Comparison of ENCODE assay signal across 13 cellular contexts in genomic region chr15:73375755-73376305, GRCh38. TPM values are rescaled to one million over a fixed set of nuclear protein-coding genes. Genes with fewer than 3 reads are reported as not detected.
A peak's percentile ranks its signal among the peaks of the same experiment; 100 is the strongest.
DNase-seq lines count a peak whose midpoint lies in the region; ATAC-seq and TF ChIP-seq lines count a peak whose summit lies in the region.
"Had no signal": no experiment of that assay in that cellular context is flagged by ENCODE, and none has a peak within 500 bp of the region (broad histone marks: within the 10 kb centered on the region; RNA-seq: fewer than 3 reads in every experiment).

No MANE protein-coding gene starts in this region.

- ATAC-seq in heart left ventricle (peak in 3 of 4 donors; percentile 45 to 60 (median 54)), upper lobe of right lung (no peak), GM19324 (IDR thresholded peaks at IDR 0.05; ENCODE audit: low FRiP score, unreplicated experiment) (no peak)
- ATAC-seq in CD8-positive, alpha-beta T cell = no peak
- ATAC-seq: stimulated activated effector memory CD8-positive, alpha-beta T cell treated with anti-CD3 and anti-CD28 coated beads, Interleukin-12 subunit alpha, Interleukin-12 subunit beta, amount 100 ng/mL, for 72 hours had no signal

- H3K27me3 ChIP-seq in heart left ventricle (peaks cover 0 to 19% (median 0%) of the 10 kb centered on the region in 9 donors), upper lobe of right lung (peaks cover 24% of the 10 kb centered on the region)
- H3K27me3 ChIP-seq in CD8-positive, alpha-beta T cell (ENCODE audit: insufficient read depth, low read length) = no peaks in the 10 kb centered on the region

- H3K36me3 ChIP-seq in heart left ventricle (no peaks in the 10 kb centered on the region), upper lobe of right lung (no peaks in the 10 kb centered on the region)
- no peaks in the 10 kb centered on the region for H3K36me3 ChIP-seq in CD8-positive, alpha-beta T cell (ENCODE audit: insufficient read depth, low read length)

- no peak overlapping the region for H3K4me3 ChIP-seq in heart left ventricle
- no peak overlapping the region for H3K4me3 ChIP-seq in upper lobe of right lung
- no peak overlapping the region for H3K4me3 ChIP-seq in CD8-positive, alpha-beta T cell (ENCODE audit: low read depth, low read length)

- H3K36me3 Mint-ChIP-seq in CD8-positive, alpha-beta T cell = no peaks in the 10 kb centered on the region
- H3K36me3 Mint-ChIP-seq: immature natural killer cell; stimulated activated effector memory CD8-positive, alpha-beta T cell treated with anti-CD3 and anti-CD28 coated beads, Interleukin-12 subunit alpha, Interleukin-12 subunit beta, amount 100 ng/mL, for 72 hours had no signal

- H3K9me3 ChIP-seq in heart left ventricle (peaks cover 0 to 7% (median 0%) of the 10 kb centered on the region in 12 donors), upper lobe of right lung (no peaks in the 10 kb centered on the region)
- no peaks in the 10 kb centered on the region for H3K9me3 ChIP-seq in CD8-positive, alpha-beta T cell (ENCODE audit: low read length)

- no peak overlapping the region for H3K4me3 Mint-ChIP-seq in CD8-positive, alpha-beta T cell
- H3K4me3 Mint-ChIP-seq: immature natural killer cell; stimulated activated effector memory CD8-positive, alpha-beta T cell treated with anti-CD3 and anti-CD28 coated beads, Interleukin-12 subunit alpha, Interleukin-12 subunit beta, amount 100 ng/mL, for 72 hours had no signal

- no peak overlapping the region for H3K27ac Mint-ChIP-seq in CD8-positive, alpha-beta T cell
- H3K27ac Mint-ChIP-seq: stimulated activated effector memory CD8-positive, alpha-beta T cell treated with anti-CD3 and anti-CD28 coated beads, Interleukin-12 subunit alpha, Interleukin-12 subunit beta, amount 100 ng/mL, for 72 hours had no signal

- H3K4me1 Mint-ChIP-seq in CD8-positive, alpha-beta T cell (ENCODE audit: low read depth) = no peaks in the 10 kb centered on the region
- H3K4me1 Mint-ChIP-seq: immature natural killer cell; stimulated activated effector memory CD8-positive, alpha-beta T cell treated with anti-CD3 and anti-CD28 coated beads, Interleukin-12 subunit alpha, Interleukin-12 subunit beta, amount 100 ng/mL, for 72 hours had no signal

- intact Hi-C loops in heart left ventricle (cut with DNase I) = loop anchor here in 2 of 10 donors (2.0 to 10.0 kb wide), 2 partner anchors 139 to 141 kb away; no protein-coding TSS in a partner anchor
- intact Hi-C loops in upper lobe of right lung (cut with DNase I) = no loop called here
- intact Hi-C loops in CD8-positive, alpha-beta T cell (cut with DNase I, micrococcal nuclease) = no loop called here

- no peak for TF ChIP-seq POLR2A in heart left ventricle (IDR thresholded peaks at IDR 0.05)

- 37 to 60% (median 50%) methylated on average over 6 of the region's 6 CpGs for WGBS in heart left ventricle, 4 donors

- POLR2A ChIA-PET in CD8-positive, alpha-beta T cell (lab: Charles Lee) = no interaction called here

- peak; percentile 49 for DNase-seq in DMS153 (lab: John Stamatoyannopoulos, UW)
- peak; percentile 87 to 97 (median 95) for DNase-seq in NCI-H1417 (lab: John Stamatoyannopoulos, UW)
- peak; percentile 83 for DNase-seq in NCI-H510A (lab: John Stamatoyannopoulos, UW)
- peak in 4 of 5 donors; percentile 38 to 81 (median 58) for DNase-seq in heart left ventricle
- no peak for DNase-seq in SIG-M5 treated with dmso at 0.1 percent for 504 hours (lab: John Stamatoyannopoulos, UW; ENCODE audit: unreplicated experiment)
- DNase-seq in upper lobe of right lung = no peak
- DNase-seq in CD8-positive, alpha-beta T cell = no peak
- DNase-seq: activated CD4-positive, alpha-beta T cell treated with anti-CD3 and anti-CD28 coated beads for 1 hour; activated T-cell treated with anti-CD3 and anti-CD28 coated beads, Interleukin-2, amount 50 U/mL, for 48 hours; anterior cingulate cortex; immature natural killer cell had no signal

- H3K4me1 ChIP-seq in heart left ventricle = peaks cover 0 to 23% (median 6%) of the 10 kb centered on the region in 12 donors
- no peaks in the 10 kb centered on the region for H3K4me1 ChIP-seq in upper lobe of right lung
- no peaks in the 10 kb centered on the region for H3K4me1 ChIP-seq in CD8-positive, alpha-beta T cell (ENCODE audit: insufficient read depth, low read length)

- TF ChIP-seq CTCF in heart left ventricle (IDR thresholded peaks at IDR 0.05) = no peak
- no peak for TF ChIP-seq CTCF in upper lobe of right lung (IDR thresholded peaks at IDR 0.05)
- no peak for TF ChIP-seq CTCF in CD8-positive, alpha-beta T cell (IDR thresholded peaks at IDR 0.05)

- peaks cover 29% of the 10 kb centered on the region for H3K27me3 Mint-ChIP-seq in CD8-positive, alpha-beta T cell (ENCODE audit: low read depth)

- peak overlapping the region in 9 of 12 donors; percentile 39 to 77 (median 68) for H3K27ac ChIP-seq in heart left ventricle
- no peak overlapping the region for H3K27ac ChIP-seq in upper lobe of right lung
- H3K27ac ChIP-seq in CD8-positive, alpha-beta T cell (ENCODE audit: low read depth, low read length) = no peak overlapping the region

- CTCF ChIA-PET in CD8-positive, alpha-beta T cell (lab: Charles Lee) = no interaction called here

- H3K9me3 Mint-ChIP-seq in CD8-positive, alpha-beta T cell = peaks cover 5% of the 10 kb centered on the region

RNA-seq across cellular contexts. Expression of gene HCN4, which starts 7.1 kb away (rescaled TPM):
- total RNA-seq in heart left ventricle (10 to 100 TPM in 4 of 9 donors, 1 to 10 TPM in 5; 6.0 to 23.0 (median 9.7) TPM), upper lobe of right lung (0.06 TPM)
- 1 to 10 TPM; 5.1 to 8.3 TPM for polyA plus RNA-seq in heart left ventricle
- total RNA-seq in CD8-positive, alpha-beta T cell = not detected
- polyA plus RNA-seq: immature natural killer cell had no signal

Comparison
In these comparisons a context has a peak if more than half of its experiments do, and no peak if none do; other contexts are left out.
1. DNase-seq: peak in DMS153 (single experiment), NCI-H1417 (3 of 3), NCI-H510A (single experiment) and heart left ventricle (4 of 5); none in SIG-M5 treated with dmso at 0.1 percent for 504 hours (single experiment), upper lobe of right lung (single experiment) and CD8-positive, alpha-beta T cell (0 of 7).
2. ATAC-seq: peak in heart left ventricle (3 of 4); none in upper lobe of right lung (single experiment), GM19324 (single experiment) and CD8-positive, alpha-beta T cell (single experiment).
3. H3K27ac ChIP-seq: peak in heart left ventricle (9 of 12); none in upper lobe of right lung (single experiment) and CD8-positive, alpha-beta T cell (single experiment).